ENCODE assay signal across 13 cellular contexts in the genomic region with DNA sequence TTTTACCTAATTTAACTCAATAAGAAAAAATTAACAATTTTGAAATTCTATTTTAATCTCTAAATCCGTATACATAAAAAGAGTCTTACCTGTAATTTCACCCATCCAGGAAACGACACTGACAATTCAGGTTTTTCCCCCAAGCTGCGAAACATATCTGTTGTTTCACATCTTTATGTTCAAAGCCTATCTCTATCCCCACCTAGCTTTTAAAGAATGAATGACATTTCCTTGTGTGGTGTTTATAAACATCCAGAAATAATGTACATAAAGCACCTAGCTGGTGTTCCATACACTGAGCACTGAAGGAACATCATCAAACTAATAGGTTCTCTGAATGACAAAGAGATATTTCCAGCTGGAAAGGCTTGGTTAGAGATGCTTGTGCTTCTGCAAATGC.
DNase-seq lines count a peak whose midpoint lies in the region; ATAC-seq and TF ChIP-seq lines count a peak whose summit lies in the region.
"Had no signal": no experiment of that assay in that cellular context is flagged by ENCODE, and none has a peak within 500 bp of the region (broad histone marks: within the 10 kb centered on the region; RNA-seq: fewer than 3 reads in every experiment).

No MANE protein-coding gene starts in this region.

- no peaks in the 10 kb centered on the region for H3K4me1 Mint-ChIP-seq in type B pancreatic cell (ENCODE audit: unreplicated experiment)
- no peaks in the 10 kb centered on the region for H3K4me1 Mint-ChIP-seq in stimulated activated effector memory CD8-positive, alpha-beta T cell treated with anti-CD3 and anti-CD28 coated beads, Interleukin-12 subunit alpha, Interleukin-12 subunit beta, amount 100 ng/mL, for 72 hours
- H3K4me1 Mint-ChIP-seq: activated CD4-positive, alpha-beta T cell treated with anti-CD3 and anti-CD28 coated beads for 36 hours; stimulated activated memory B cell treated with anti-CD40 and anti-IgM and Interleukin-4, amounts not matched to agents 10 μg/mL and 1 μg/mL and 100 μg/mL, for 72 hours had no signal

- TF ChIP-seq CTCF in left ventricle myocardium inferior (IDR thresholded peaks at IDR 0.05; ENCODE audit: borderline replicate concordance) (peak; percentile 40), Panc1 (IDR thresholded peaks at IDR 0.05) (peak; percentile 25; the same call in 1 of the 2 replicates), type B pancreatic cell (conservative IDR thresholded peaks at IDR 0.05) (peak; percentile 52)

- WGBS in right cardiac atrium: 61% methylated on average over 3 of the region's 3 CpGs

- no TSS peak for BruUV-seq in Panc1 (replicated peaks; lab: Mats Ljungman, UMichigan)

- no peaks in the 10 kb centered on the region for H3K36me3 Mint-ChIP-seq in type B pancreatic cell
- no peaks in the 10 kb centered on the region for H3K36me3 Mint-ChIP-seq in stimulated activated effector memory CD8-positive, alpha-beta T cell treated with anti-CD3 and anti-CD28 coated beads, Interleukin-12 subunit alpha, Interleukin-12 subunit beta, amount 100 ng/mL, for 72 hours
- H3K36me3 Mint-ChIP-seq: stimulated activated memory B cell treated with anti-CD40 and anti-IgM and Interleukin-4, amounts not matched to agents 10 μg/mL and 1 μg/mL and 100 μg/mL, for 72 hours had no signal

- H3K27ac ChIP-seq in left ventricle myocardium inferior (replicated peaks) (no peak overlapping the region), right cardiac atrium (ENCODE audit: low read length) (no peak overlapping the region), Panc1 (ENCODE audit: low read length) (no peak overlapping the region)

- ATAC-seq in right cardiac atrium (no peak), Panc1 (no peak), HG02623 (IDR thresholded peaks at IDR 0.05; ENCODE audit: unreplicated experiment) (no peak)
- ATAC-seq in stimulated activated effector memory CD8-positive, alpha-beta T cell treated with anti-CD3 and anti-CD28 coated beads, Interleukin-12 subunit alpha, Interleukin-12 subunit beta, amount 100 ng/mL, for 72 hours: no peak
- ATAC-seq: activated CD4-positive, alpha-beta T cell treated with anti-CD3 and anti-CD28 coated beads for 36 hours; stimulated activated memory B cell treated with anti-CD40 and anti-IgM and Interleukin-4, amounts not matched to agents 10 μg/mL and 1 μg/mL and 100 μg/mL, for 72 hours had no signal

- no peak overlapping the region for H3K4me3 Mint-ChIP-seq in type B pancreatic cell
- H3K4me3 Mint-ChIP-seq in stimulated activated effector memory CD8-positive, alpha-beta T cell treated with anti-CD3 and anti-CD28 coated beads, Interleukin-12 subunit alpha, Interleukin-12 subunit beta, amount 100 ng/mL, for 72 hours: no peak overlapping the region
- H3K4me3 Mint-ChIP-seq: activated CD4-positive, alpha-beta T cell treated with anti-CD3 and anti-CD28 coated beads for 36 hours; activated T-helper 1 cell treated with anti-CD3 and anti-CD28 coated beads, Interleukin-12 subunit alpha, Interleukin-12 subunit beta, Interleukin-2, Interleukin-4 antibody, amounts not matched to agents 30 ng/mL and 10 ng/mL and 1 ng/mL, durations not matched to agents 14 hours and 24 hours and 36 hours; stimulated activated memory B cell treated with anti-CD40 and anti-IgM and Interleukin-4, amounts not matched to agents 10 μg/mL and 1 μg/mL and 100 μg/mL, for 72 hours had no signal

- no peaks in the 10 kb centered on the region for H3K9me3 ChIP-seq in left ventricle myocardium inferior (replicated peaks)
- no peaks in the 10 kb centered on the region for H3K9me3 ChIP-seq in right cardiac atrium (ENCODE audit: control insufficient read depth, low read length)
- H3K9me3 ChIP-seq in Panc1 (ENCODE audit: control insufficient read depth, insufficient read depth, low read depth, low read length): 0 out of 2 replicates have a peak, but pooled peaks cover 4% of the 10 kb centered on the region

- H3K4me1 ChIP-seq in left ventricle myocardium inferior (no peaks in the 10 kb centered on the region), right cardiac atrium (ENCODE audit: control insufficient read depth, insufficient read depth, low read length) (no peaks in the 10 kb centered on the region), Panc1 (ENCODE audit: control insufficient read depth, insufficient read depth, low read length) (no peaks in the 10 kb centered on the region)

- no peaks in the 10 kb centered on the region for H3K9me3 Mint-ChIP-seq in type B pancreatic cell
- H3K9me3 Mint-ChIP-seq in stimulated activated effector memory CD8-positive, alpha-beta T cell treated with anti-CD3 and anti-CD28 coated beads, Interleukin-12 subunit alpha, Interleukin-12 subunit beta, amount 100 ng/mL, for 72 hours: peaks cover 6% of the 10 kb centered on the region

- no peak overlapping the region for H3K27ac Mint-ChIP-seq in type B pancreatic cell
- no peak overlapping the region for H3K27ac Mint-ChIP-seq in stimulated activated effector memory CD8-positive, alpha-beta T cell treated with anti-CD3 and anti-CD28 coated beads, Interleukin-12 subunit alpha, Interleukin-12 subunit beta, amount 100 ng/mL, for 72 hours
- H3K27ac Mint-ChIP-seq: activated CD4-positive, alpha-beta T cell treated with anti-CD3 and anti-CD28 coated beads for 36 hours; activated T-helper 1 cell treated with anti-CD3 and anti-CD28 coated beads, Interleukin-12 subunit alpha, Interleukin-12 subunit beta, Interleukin-2, Interleukin-4 antibody, amounts not matched to agents 30 ng/mL and 10 ng/mL and 1 ng/mL, durations not matched to agents 14 hours and 24 hours and 36 hours; stimulated activated memory B cell treated with anti-CD40 and anti-IgM and Interleukin-4, amounts not matched to agents 10 μg/mL and 1 μg/mL and 100 μg/mL, for 72 hours had no signal

- H3K27me3 ChIP-seq in left ventricle myocardium inferior (ENCODE audit: low read depth): no peaks in the 10 kb centered on the region
- H3K27me3 ChIP-seq in right cardiac atrium (ENCODE audit: control insufficient read depth, insufficient read depth): no peaks in the 10 kb centered on the region
- no peaks in the 10 kb centered on the region for H3K27me3 ChIP-seq in Panc1 (ENCODE audit: control insufficient read depth, insufficient read depth, low read length)

- CTCF ChIA-PET in Panc1 (lab: Charles Lee): interaction anchor here (1.0 kb wide), 1 partner anchor 13 kb away, joined by 3 read pairs; no protein-coding TSS in a partner anchor

- POLR2A ChIA-PET in Panc1 (lab: Charles Lee): no interaction called here

- H3K4me3 ChIP-seq in left ventricle myocardium inferior (no peak overlapping the region), right cardiac atrium (ENCODE audit: low read length) (no peak overlapping the region), Panc1 (ENCODE audit: low read depth in 2 of 2, low read length in 2 of 2) (no peak overlapping the region)

- in situ Hi-C loops in Panc1 (cut with HindIII; ENCODE audit: low pct_unique_long_range_greater_than_20kb, low sequenced_read_pairs): no loop called here

- peaks cover 3% of the 10 kb centered on the region for H3K27me3 Mint-ChIP-seq in type B pancreatic cell
- H3K27me3 Mint-ChIP-seq: activated CD4-positive, alpha-beta T cell treated with anti-CD3 and anti-CD28 coated beads for 36 hours; stimulated activated memory B cell treated with anti-CD40 and anti-IgM and Interleukin-4, amounts not matched to agents 10 μg/mL and 1 μg/mL and 100 μg/mL, for 72 hours had no signal

- DNase-seq in left ventricle myocardium inferior (no peak), right cardiac atrium (no peak), Panc1 (ENCODE audit: low read depth, low spot score) (no peak), glomerular visceral epithelial cell (ENCODE audit: extremely low spot score) (peak; percentile 2), type B pancreatic cell (ENCODE audit: extremely low spot score, unreplicated experiment) (no peak)
- no peak for DNase-seq in stimulated activated CD4-positive, alpha-beta T cell treated with anti-CD3 and anti-CD28 coated beads, Interleukin-15, amount 100 ng/mL, for 24 hours
- no peak for DNase-seq in stimulated activated effector memory CD8-positive, alpha-beta T cell treated with anti-CD3 and anti-CD28 coated beads, Interleukin-12 subunit alpha, Interleukin-12 subunit beta, amount 100 ng/mL, for 72 hours (ENCODE audit: low spot score in 2 of 2)
- DNase-seq: activated CD4-positive, alpha-beta T cell treated with anti-CD3 and anti-CD28 coated beads for 36 hours; midbrain; SW 1271 had no signal

- no peaks in the 10 kb centered on the region for H3K36me3 ChIP-seq in left ventricle myocardium inferior
- H3K36me3 ChIP-seq in Panc1 (ENCODE audit: control insufficient read depth, insufficient read depth, low read length): no peaks in the 10 kb centered on the region

- intact Hi-C loops in left ventricle myocardium inferior (cut with micrococcal nuclease) (no loop called here), right cardiac atrium (cut with DNase I) (no loop called here), Panc1 (cut with micrococcal nuclease; ENCODE audit: unreplicated experiment) (loop anchor here (10.0 kb wide), 1 partner anchor 188 kb away; no protein-coding TSS in a partner anchor)
